In genomic region chr10:119342017-119342734, GRCh38 we compare ENCODE assay signal across 13 cellular contexts.
DNase-seq lines count a peak whose midpoint lies in the region; ATAC-seq and TF ChIP-seq lines count a peak whose summit lies in the region.
"Had no signal": no experiment of that assay in that cellular context is flagged by ENCODE, and none has a peak within 500 bp of the region (broad histone marks: within the 10 kb centered on the region; RNA-seq: fewer than 3 reads in every experiment).

No MANE protein-coding gene starts in this region.

- DNase-seq in IMR-90 (peak; percentile 49), left lung (no peak), COLO829 (ENCODE audit: low spot score) (no peak), KBM-7 (no peak), T-helper 1 cell (no peak)
- no peak for DNase-seq in stimulated activated effector memory CD8-positive, alpha-beta T cell treated with anti-CD3 and anti-CD28 coated beads, Interleukin-12 subunit alpha, Interleukin-12 subunit beta, amount 100 ng/mL, for 72 hours (ENCODE audit: low spot score in 2 of 2)
- DNase-seq in stimulated activated CD4-positive, alpha-beta T cell treated with anti-CD3 and anti-CD28 coated beads, Interleukin-4, amount 100 ng/mL, for 4 hours, result no peak
- DNase-seq: activated naive CD8-positive, alpha-beta T cell treated with anti-CD3 and anti-CD28 coated beads, Interleukin-2, amount 10 ng/mL, durations not matched to agents 7 days and 5 days; NCI-H187 treated with DMSO at 0.1 percent for 48 hours had no signal

- dilution Hi-C loops in IMR-90 (cut with HindIII; ENCODE audit: low sequenced_read_pairs, unreplicated experiment), result no loop called here

- H3K79me1 ChIP-seq in IMR-90 (ENCODE audit: low read depth in 1 of 2, low read length in 2 of 2), result peaks cover 35 to 80% of the 10 kb centered on the region in 2 experiments; a peak in 3 of 4 replicates

- H3K14ac ChIP-seq in IMR-90 (replicated peaks; ENCODE audit: low read depth, low read length), result peak overlapping the region; percentile 37; the same call in 1 of the 2 replicates

- peak overlapping the region; percentile 64 for H3K27ac Mint-ChIP-seq in stimulated activated effector memory CD8-positive, alpha-beta T cell treated with anti-CD3 and anti-CD28 coated beads, Interleukin-12 subunit alpha, Interleukin-12 subunit beta, amount 100 ng/mL, for 72 hours
- H3K27ac Mint-ChIP-seq: activated CD4-positive, alpha-beta memory T cell treated with anti-CD3 and anti-CD28 coated beads for 36 hours; activated naive CD8-positive, alpha-beta T cell treated with anti-CD3 and anti-CD28 coated beads, Interleukin-2, amount 10 ng/mL, durations not matched to agents 7 days and 5 days; CD8-positive, alpha-beta T cell had no signal

- no peak for TF ChIP-seq POLR2A in IMR-90 (IDR thresholded peaks at IDR 0.05; ENCODE audit: low read depth, low read length)

- H3K36me3 Mint-ChIP-seq in stimulated activated effector memory CD8-positive, alpha-beta T cell treated with anti-CD3 and anti-CD28 coated beads, Interleukin-12 subunit alpha, Interleukin-12 subunit beta, amount 100 ng/mL, for 72 hours, result no peaks in the 10 kb centered on the region

- H3K36me3 ChIP-seq in IMR-90 (ENCODE audit: control insufficient read depth, insufficient read depth, low read length) (peaks cover 38% of the 10 kb centered on the region), duodenal mucosa (ENCODE audit: control insufficient read depth in 1 of 2, insufficient read depth in 2 of 2, low read length in 2 of 2) (peaks cover 0 to 11% of the 10 kb centered on the region in 2 donors), left lung (no peaks in the 10 kb centered on the region)

- no peak overlapping the region for H3K4me3 Mint-ChIP-seq in stimulated activated effector memory CD8-positive, alpha-beta T cell treated with anti-CD3 and anti-CD28 coated beads, Interleukin-12 subunit alpha, Interleukin-12 subunit beta, amount 100 ng/mL, for 72 hours
- H3K4me3 Mint-ChIP-seq: activated CD4-positive, alpha-beta memory T cell treated with anti-CD3 and anti-CD28 coated beads for 36 hours; activated naive CD8-positive, alpha-beta T cell treated with anti-CD3 and anti-CD28 coated beads, Interleukin-2, amount 10 ng/mL, durations not matched to agents 7 days and 5 days; CD8-positive, alpha-beta T cell; T-helper 1 cell treated with Interleukin-12 subunit alpha and Interleukin-12 subunit beta and Interleukin-4 antibody, amounts not matched to agents 30 μg/mL and 1 μg/mL, for 36 hours had no signal

- H3K4ac ChIP-seq in IMR-90 (ENCODE audit: low read depth, low read length), result peak overlapping the region; percentile 17; the same call in 1 of the 2 replicates

- BruUV-seq in IMR-90 (replicated peaks; lab: Mats Ljungman, UMichigan), result no TSS peak

- peak overlapping the region; percentile 23 for H3K23ac ChIP-seq in IMR-90 (ENCODE audit: low read depth, low read length)

- H3K27me3 ChIP-seq in IMR-90 (ENCODE audit: control insufficient read depth, insufficient read depth, low read length) (no peaks in the 10 kb centered on the region), duodenal mucosa (ENCODE audit: control insufficient read depth in 1 of 2, insufficient read depth in 2 of 2, low read length in 2 of 2) (no peaks in the 10 kb centered on the region), left lung (no peaks in the 10 kb centered on the region)

- 53% methylated on average over 6 of the region's 18 CpGs; no CpG with 5 or more reads in 1 of the 2 experiments for WGBS in IMR-90 (ENCODE audit: extremely low coverage in 2 of 2, insufficient read length in 1 of 2), 2 experiments

- peak overlapping the region; percentile 60 for H2AK9ac ChIP-seq in IMR-90 (replicated peaks; ENCODE audit: low read depth, low read length, poor library complexity)

- H3K56ac ChIP-seq in IMR-90 (ENCODE audit: extremely low read depth, insufficient read depth, low read length), result no peak overlapping the region

- H3K4me2 ChIP-seq in IMR-90 (ENCODE audit: low read depth, low read length), result no peak overlapping the region; the same call in 1 of the 2 replicates

- no peak overlapping the region for H3K9ac ChIP-seq in IMR-90 (ENCODE audit: low read depth, low read length)
- H3K9ac ChIP-seq in duodenal mucosa (ENCODE audit: low read depth in 1 of 2, low read length in 2 of 2), result no peak overlapping the region

- intact Hi-C loops in IMR-90 (cut with micrococcal nuclease), result no loop called here
- intact Hi-C loops in left lung (cut with DNase I), result no loop called here

- no peak overlapping the region for H3K18ac ChIP-seq in IMR-90 (ENCODE audit: low read depth, low read length)

- in situ Hi-C loops in IMR-90 (cut with MboI; ENCODE audit: low sequenced_read_pairs) (no loop called here), KBM-7 (cut with MboI; ENCODE audit: low pct_unique_long_range_greater_than_20kb, low sequenced_read_pairs) (no loop called here)

- no peaks in the 10 kb centered on the region for H3K9me3 Mint-ChIP-seq in stimulated activated effector memory CD8-positive, alpha-beta T cell treated with anti-CD3 and anti-CD28 coated beads, Interleukin-12 subunit alpha, Interleukin-12 subunit beta, amount 100 ng/mL, for 72 hours
- H3K9me3 Mint-ChIP-seq: activated CD4-positive, alpha-beta memory T cell treated with anti-CD3 and anti-CD28 coated beads for 36 hours; activated naive CD8-positive, alpha-beta T cell treated with anti-CD3 and anti-CD28 coated beads, Interleukin-2, amount 10 ng/mL, durations not matched to agents 7 days and 5 days; CD8-positive, alpha-beta T cell; T-helper 1 cell treated with Interleukin-12 subunit alpha and Interleukin-12 subunit beta and Interleukin-4 antibody, amounts not matched to agents 30 μg/mL and 1 μg/mL, for 36 hours had no signal

- TF ChIP-seq CTCF in IMR-90 (conservative IDR thresholded peaks at IDR 0.05; ENCODE audit: low read depth, low read length) (no peak), left lung (IDR thresholded peaks at IDR 0.05) (no peak)

- H4K8ac ChIP-seq in IMR-90 (ENCODE audit: low read depth in 2 of 2, low read length in 2 of 2), result peak overlapping the region in 1 of 2 experiments; percentile 2; a peak in 1 of 4 replicates

- peak overlapping the region; percentile 68 for H2AFZ ChIP-seq in IMR-90 (replicated peaks; ENCODE audit: low read length, poor library complexity)

- POLR2A ChIA-PET in IMR-90 (lab: Charles Lee; ENCODE audit: unreplicated experiment), result no interaction called here

- H3K9me3 ChIP-seq in IMR-90 (ENCODE audit: control insufficient read depth, insufficient read depth, low read length), result no peaks in the 10 kb centered on the region
- no peaks in the 10 kb centered on the region for H3K9me3 ChIP-seq in duodenal mucosa (ENCODE audit: control insufficient read depth in 1 of 2, low read length in 2 of 2)
- H3K9me3 ChIP-seq in left lung, result no peaks in the 10 kb centered on the region

- H2BK20ac ChIP-seq in IMR-90 (ENCODE audit: low read depth, low read length), result no peak overlapping the region

- TF ChIP-seq RAD21 in IMR-90 (IDR thresholded peaks at IDR 0.05; ENCODE audit: low read length), result no peak

- H3K9me1 ChIP-seq in IMR-90 (ENCODE audit: insufficient read depth, low read length), result peaks cover 31% of the 10 kb centered on the region

- 0 out of 2 replicates have a peak overlapping the region, but pooled peaks have one; percentile 34 for H2AK5ac ChIP-seq in IMR-90 (ENCODE audit: low read depth, low read length)

- no peak overlapping the region for H3K4me3 ChIP-seq in IMR-90 (ENCODE audit: insufficient read depth, low read depth, low read length)
- H3K4me3 ChIP-seq in duodenal mucosa (ENCODE audit: low read depth in 1 of 2, low read length in 2 of 2), result no peak overlapping the region
- H3K4me3 ChIP-seq in left lung, result no peak overlapping the region

- no peak overlapping the region; the same call in 1 of the 2 replicates for H2BK120ac ChIP-seq in IMR-90 (ENCODE audit: low read depth, low read length)

- no peak overlapping the region for H4K5ac ChIP-seq in IMR-90 (ENCODE audit: low read depth, low read length)

- H3K4me1 ChIP-seq in IMR-90 (ENCODE audit: control insufficient read depth, insufficient read depth, low read length) (peaks cover 24% of the 10 kb centered on the region), duodenal mucosa (ENCODE audit: control insufficient read depth in 1 of 2, insufficient read depth in 2 of 2, low read length in 2 of 2) (peaks cover 7 to 22% of the 10 kb centered on the region in 2 donors), left lung (peaks cover 0 to 21% of the 10 kb centered on the region in 2 donors)

- ATAC-seq in IMR-90 (ENCODE audit: low read depth), result peak; percentile 34
- ATAC-seq in left lung, result peak; percentile 51
- no peak for ATAC-seq in stimulated activated effector memory CD8-positive, alpha-beta T cell treated with anti-CD3 and anti-CD28 coated beads, Interleukin-12 subunit alpha, Interleukin-12 subunit beta, amount 100 ng/mL, for 72 hours

- H3K27ac ChIP-seq in IMR-90 (ENCODE audit: insufficient read depth, low read length) (0 out of 2 replicates have a peak overlapping the region, but pooled peaks have one; percentile 7), duodenal mucosa (ENCODE audit: low read depth, low read length) (peak overlapping the region; percentile 3), left lung (peak overlapping the region in 1 of 2 donors; percentile 3)

- H4K91ac ChIP-seq in IMR-90 (ENCODE audit: insufficient read depth, low read depth, low read length), result peak overlapping the region; percentile 6; the same call in 1 of the 2 replicates

- H2BK5ac ChIP-seq in IMR-90 (ENCODE audit: low read depth, low read length, poor library complexity, severe bottlenecking), result no peak overlapping the region

- peaks cover 44% of the 10 kb centered on the region for H3K4me1 Mint-ChIP-seq in stimulated activated effector memory CD8-positive, alpha-beta T cell treated with anti-CD3 and anti-CD28 coated beads, Interleukin-12 subunit alpha, Interleukin-12 subunit beta, amount 100 ng/mL, for 72 hours

- 0 out of 3 replicates have a peak overlapping the region, but pooled peaks have one; percentile 4 for H2BK15ac ChIP-seq in IMR-90 (ENCODE audit: low read depth, low read length)

- CTCF ChIA-PET in IMR-90 (lab: Yijun Ruan, JAX), result no interaction called here

- peaks cover 68% of the 10 kb centered on the region for H4K20me1 ChIP-seq in IMR-90 (ENCODE audit: insufficient read depth, low read length)

TF ChIP-seq in IMR-90, 13 proteins besides CTCF, POLR2A, EP300 and RAD21 (continues in another document):
- TF ChIP-seq MAZ (IDR thresholded peaks at IDR 0.05; ENCODE audit: borderline replicate concordance, low read depth, low read length) (no peak), NFE2L2 (IDR thresholded peaks at IDR 0.05; ENCODE audit: low read depth, low read length) (no peak), SMC3 (IDR thresholded peaks at IDR 0.05; ENCODE audit: low read depth, low read length) (no peak), RFX5 (IDR thresholded peaks at IDR 0.05; ENCODE audit: low read depth, low read length) (no peak), FOS (IDR thresholded peaks at IDR 0.05; ENCODE audit: low read depth, low read length) (no peak), CHD1 (IDR thresholded peaks at IDR 0.05; ENCODE audit: low read depth, low read length) (no peak), MAFK (IDR thresholded peaks at IDR 0.05; ENCODE audit: low read depth, low read length) (no peak)
